In genomic region chr7:64307254-64308018, GRCh38 we compare ENCODE assay signal across 8 cellular contexts. TPM values are rescaled to one million over a fixed set of nuclear protein-coding genes. Genes with fewer than 3 reads are reported as not detected.
DNase-seq lines count a peak whose midpoint lies in the region; ATAC-seq and TF ChIP-seq lines count a peak whose summit lies in the region.

No MANE protein-coding gene starts in this region.

- DNase-seq in DMS53 (lab: John Stamatoyannopoulos, UW) = peak; percentile 100
- DNase-seq in KG1 (lab: John Stamatoyannopoulos, UW) = peak; percentile 90
- peak; percentile 98 for DNase-seq in SK-N-DZ (ENCODE audit: low spot score)
- DNase-seq in Right ventricle myocardium superior = peak; percentile 96
- DNase-seq in sigmoid colon = peak; percentile 96
- DNase-seq in progenitor cell of endocrine pancreas (ENCODE audit: low spot score, unreplicated experiment) = no peak

- no peaks in the 10 kb centered on the region for H3K36me3 Mint-ChIP-seq in activated naive CD8-positive, alpha-beta T cell
- peaks cover 1% of the 10 kb centered on the region for H3K36me3 Mint-ChIP-seq in progenitor cell of endocrine pancreas (ENCODE audit: insufficient read depth)

- TF ChIP-seq EP300 in sigmoid colon (IDR thresholded peaks at IDR 0.05) = no peak

- H3K4me1 Mint-ChIP-seq in activated naive CD8-positive, alpha-beta T cell (ENCODE audit: low read depth) = peaks cover 29% of the 10 kb centered on the region
- H3K4me1 Mint-ChIP-seq in progenitor cell of endocrine pancreas (ENCODE audit: low read depth) = no peaks in the 10 kb centered on the region

- intact Hi-C loops in Right ventricle myocardium superior (cut with DNase I) = no loop called here
- intact Hi-C loops in sigmoid colon (cut with DNase I) = loop anchor here (5.0 kb wide), 1 partner anchor 255 kb away; the partner anchor contains the start of gene ZNF680

- H3K4me3 Mint-ChIP-seq in activated naive CD8-positive, alpha-beta T cell = peak overlapping the region; percentile 95
- no peak overlapping the region for H3K4me3 Mint-ChIP-seq in progenitor cell of endocrine pancreas (ENCODE audit: low read depth)

- no peaks in the 10 kb centered on the region for H3K36me3 ChIP-seq in sigmoid colon

- peaks cover 0 to 15% (median 9%) of the 10 kb centered on the region in 4 donors for H3K4me1 ChIP-seq in sigmoid colon

- no peaks in the 10 kb centered on the region for H3K9me3 ChIP-seq in sigmoid colon

- peak in 1 of 2 donors; percentile 15 for TF ChIP-seq POLR2A in sigmoid colon (IDR thresholded peaks at IDR 0.05)

- peak overlapping the region; percentile 85 to 88 (median 86) for H3K27ac ChIP-seq in sigmoid colon

- peak overlapping the region; percentile 51 to 59 (median 58) for H3K4me3 ChIP-seq in sigmoid colon

- H3K9me3 Mint-ChIP-seq in activated naive CD8-positive, alpha-beta T cell (ENCODE audit: low read depth) = no peaks in the 10 kb centered on the region
- peaks cover 29% of the 10 kb centered on the region for H3K9me3 Mint-ChIP-seq in progenitor cell of endocrine pancreas (ENCODE audit: low read depth)

- WGBS in sigmoid colon, 2 donors = 2% methylated on average over 33 of the region's 33 CpGs

- TF ChIP-seq CTCF in sigmoid colon (IDR thresholded peaks at IDR 0.05) (peak in 2 of 4 experiments; percentile 13 to 22), progenitor cell of endocrine pancreas (IDR thresholded peaks at IDR 0.05; ENCODE audit: unreplicated experiment) (no peak)

- H3K27me3 Mint-ChIP-seq in activated naive CD8-positive, alpha-beta T cell = no peaks in the 10 kb centered on the region
- no peaks in the 10 kb centered on the region for H3K27me3 Mint-ChIP-seq in progenitor cell of endocrine pancreas

- H3K27me3 ChIP-seq in sigmoid colon = no peaks in the 10 kb centered on the region

- ATAC-seq in GM21447 (IDR thresholded peaks at IDR 0.05; ENCODE audit: unreplicated experiment) (peak; percentile 97), Right ventricle myocardium superior (ENCODE audit: poor library complexity) (peak; percentile 99)

- peak overlapping the region; percentile 96 for H3K27ac Mint-ChIP-seq in activated naive CD8-positive, alpha-beta T cell
- H3K27ac Mint-ChIP-seq in progenitor cell of endocrine pancreas = no peak overlapping the region

RNA-seq across cellular contexts. Expression of gene ZNF736, which starts 6.3 kb away (rescaled TPM):
- polyA plus RNA-seq in SK-N-DZ (2014; cell fraction: cytosol; rRNA removed) = 18.8 and 19.7 TPM in 2 replicates
- polyA plus RNA-seq in SK-N-DZ (2014; cell fraction: nucleus; rRNA removed) = 49.3 and 51.1 TPM in 2 replicates
- total RNA-seq in Right ventricle myocardium superior (3.8 TPM), sigmoid colon (10 to 100 TPM in 1 of 4 donors, 1 to 10 TPM in 3; 4.1 to 22.4 (median 7.5) TPM), progenitor cell of endocrine pancreas (not detected in 2 replicates)
- 1 to 10 TPM in 1 of 3 donors, under 1 TPM in 2; 0.60 to 5.5 (median 0.69) TPM for polyA plus RNA-seq in sigmoid colon
